Comparison of ENCODE assay signal across 1 cellular context in the genomic region with DNA sequence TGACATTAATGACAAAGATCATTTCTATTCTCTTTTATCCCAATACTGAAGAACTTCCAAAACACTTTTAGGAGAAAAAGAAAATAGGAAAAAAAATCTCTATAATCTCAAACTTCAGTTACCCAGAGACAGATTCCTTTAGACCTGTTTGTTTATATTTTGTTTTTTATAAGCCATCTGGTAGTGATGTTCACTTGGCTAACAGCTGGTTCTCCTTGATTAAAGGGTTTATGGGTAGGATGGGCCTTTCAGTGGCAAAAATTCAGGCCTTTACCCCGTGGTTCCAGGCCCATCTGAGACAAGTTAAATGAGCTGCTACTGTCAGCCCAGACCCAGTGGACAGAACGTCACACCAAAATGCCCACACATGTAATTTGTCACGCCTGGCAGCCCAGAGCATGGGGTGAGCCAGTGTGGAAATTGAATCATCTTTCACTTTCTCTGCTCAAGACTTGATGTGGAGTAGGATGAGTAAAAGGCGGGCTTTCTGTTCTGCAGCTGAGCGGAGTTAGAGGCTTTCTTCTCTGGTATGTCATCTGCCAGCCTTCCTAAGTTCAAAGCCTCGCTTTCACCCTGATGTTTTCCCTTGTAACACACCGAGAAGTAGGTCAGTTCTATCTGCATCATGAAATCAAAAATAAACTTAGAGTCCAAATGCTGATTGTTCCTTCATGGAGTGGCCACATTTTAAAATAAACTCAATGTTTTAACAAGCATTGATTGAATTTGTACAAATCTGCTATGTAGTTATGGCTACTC.
TF ChIP-seq lines count a peak whose summit lies in the region.

No MANE protein-coding gene starts in this region.

TF ChIP-seq in WTC11, 78 proteins besides CTCF, POLR2A, EP300 and RAD21 (continued from another document):
- TF ChIP-seq, protein P1, sequence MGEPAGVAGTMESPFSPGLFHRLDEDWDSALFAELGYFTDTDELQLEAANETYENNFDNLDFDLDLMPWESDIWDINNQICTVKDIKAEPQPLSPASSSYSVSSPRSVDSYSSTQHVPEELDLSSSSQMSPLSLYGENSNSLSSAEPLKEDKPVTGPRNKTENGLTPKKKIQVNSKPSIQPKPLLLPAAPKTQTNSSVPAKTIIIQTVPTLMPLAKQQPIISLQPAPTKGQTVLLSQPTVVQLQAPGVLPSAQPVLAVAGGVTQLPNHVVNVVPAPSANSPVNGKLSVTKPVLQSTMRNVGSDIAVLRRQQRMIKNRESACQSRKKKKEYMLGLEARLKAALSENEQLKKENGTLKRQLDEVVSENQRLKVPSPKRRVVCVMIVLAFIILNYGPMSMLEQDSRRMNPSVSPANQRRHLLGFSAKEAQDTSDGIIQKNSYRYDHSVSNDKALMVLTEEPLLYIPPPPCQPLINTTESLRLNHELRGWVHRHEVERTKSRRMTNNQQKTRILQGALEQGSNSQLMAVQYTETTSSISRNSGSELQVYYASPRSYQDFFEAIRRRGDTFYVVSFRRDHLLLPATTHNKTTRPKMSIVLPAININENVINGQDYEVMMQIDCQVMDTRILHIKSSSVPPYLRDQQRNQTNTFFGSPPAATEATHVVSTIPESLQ (CRISPR knock-in tag; IDR thresholded peaks at IDR 0.05), result no peak
- TF ChIP-seq ZNF232 (CRISPR knock-in tag; IDR thresholded peaks at IDR 0.05), result no peak
- TF ChIP-seq, protein P2, sequence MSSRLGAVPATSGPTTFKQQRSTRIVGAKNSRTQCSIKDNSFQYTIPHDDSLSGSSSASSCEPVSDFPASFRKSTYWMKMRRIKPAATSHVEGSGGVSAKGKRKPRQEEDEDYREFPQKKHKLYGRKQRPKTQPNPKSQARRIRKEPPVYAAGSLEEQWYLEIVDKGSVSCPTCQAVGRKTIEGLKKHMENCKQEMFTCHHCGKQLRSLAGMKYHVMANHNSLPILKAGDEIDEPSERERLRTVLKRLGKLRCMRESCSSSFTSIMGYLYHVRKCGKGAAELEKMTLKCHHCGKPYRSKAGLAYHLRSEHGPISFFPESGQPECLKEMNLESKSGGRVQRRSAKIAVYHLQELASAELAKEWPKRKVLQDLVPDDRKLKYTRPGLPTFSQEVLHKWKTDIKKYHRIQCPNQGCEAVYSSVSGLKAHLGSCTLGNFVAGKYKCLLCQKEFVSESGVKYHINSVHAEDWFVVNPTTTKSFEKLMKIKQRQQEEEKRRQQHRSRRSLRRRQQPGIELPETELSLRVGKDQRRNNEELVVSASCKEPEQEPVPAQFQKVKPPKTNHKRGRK (CRISPR knock-in tag; IDR thresholded peaks at IDR 0.05; ENCODE audit: borderline replicate concordance), result no peak
